Comparison of ENCODE assay signal across 8 cellular contexts in genomic region chr19:14556662-14557188, GRCh38. TPM values are rescaled to one million over a fixed set of nuclear protein-coding genes. Genes with fewer than 3 reads are reported as not detected.
DNase-seq lines count a peak whose midpoint lies in the region; ATAC-seq and TF ChIP-seq lines count a peak whose summit lies in the region.

No MANE protein-coding gene starts in this region.

- DNase-seq in NCI-H1417 (lab: John Stamatoyannopoulos, UW), result peak in 2 of 3 experiments; percentile 6 to 23
- no peak for DNase-seq in NCI-H1417 treated with DMSO at 0.1 percent for 48 hours (lab: John Stamatoyannopoulos, UW)
- DNase-seq in Karpas-422, result peak; percentile 92
- DNase-seq in T-helper 17 cell, result peak; percentile 59 to 69 (median 60)
- DNase-seq in amniotic stem cell (lab: John Stamatoyannopoulos, UW), result peak; percentile 60
- DNase-seq in left ventricle myocardium inferior, result peak; percentile 79
- DNase-seq in uterus, result peak; percentile 52 to 59

- H3K36me3 ChIP-seq in Karpas-422 (ENCODE audit: insufficient read depth, low read length), result no peaks in the 10 kb centered on the region
- H3K36me3 ChIP-seq in left ventricle myocardium inferior, result peaks cover 16% of the 10 kb centered on the region
- H3K36me3 ChIP-seq in rectal smooth muscle tissue (ENCODE audit: control insufficient read depth, insufficient read depth, low read length), result peaks cover 3% of the 10 kb centered on the region
- no peaks in the 10 kb centered on the region for H3K36me3 ChIP-seq in uterus

- ATAC-seq in T-helper 17 cell, result peak; percentile 85

- peaks cover 26% of the 10 kb centered on the region for H3K4me1 Mint-ChIP-seq in T-helper 17 cell

- TF ChIP-seq POLR2A in uterus (IDR thresholded peaks at IDR 0.05), result no peak

- no peaks in the 10 kb centered on the region for H3K36me3 Mint-ChIP-seq in T-helper 17 cell (ENCODE audit: low read depth)

- H3K27me3 ChIP-seq in Karpas-422 (ENCODE audit: low read length), result no peaks in the 10 kb centered on the region
- no peaks in the 10 kb centered on the region for H3K27me3 ChIP-seq in left ventricle myocardium inferior (ENCODE audit: low read depth)
- no peaks in the 10 kb centered on the region for H3K27me3 ChIP-seq in rectal smooth muscle tissue (ENCODE audit: control insufficient read depth, insufficient read depth, low read length)
- no peaks in the 10 kb centered on the region for H3K27me3 ChIP-seq in uterus

- H2AFZ ChIP-seq in Karpas-422 (ENCODE audit: low read length), result no peak overlapping the region

- TF ChIP-seq CTCF in left ventricle myocardium inferior (IDR thresholded peaks at IDR 0.05; ENCODE audit: borderline replicate concordance), result peak; percentile 97
- TF ChIP-seq CTCF in uterus (IDR thresholded peaks at IDR 0.05), result peak; percentile 78 to 91 (median 82)

- H3K9me3 ChIP-seq in Karpas-422 (ENCODE audit: low read length) (no peaks in the 10 kb centered on the region), T-helper 17 cell (ENCODE audit: control insufficient read depth, low read length, poor library complexity, severe bottlenecking) (no peaks in the 10 kb centered on the region), left ventricle myocardium inferior (replicated peaks) (no peaks in the 10 kb centered on the region), uterus (no peaks in the 10 kb centered on the region)

- H3K27ac Mint-ChIP-seq in T-helper 17 cell, result peak overlapping the region; percentile 83

- peak overlapping the region; percentile 77 for H3K4me3 Mint-ChIP-seq in T-helper 17 cell

- intact Hi-C loops in left ventricle myocardium inferior (cut with micrococcal nuclease) (no loop called here), uterus (cut with DNase I; ENCODE audit: low total_unique reads) (no loop called here)

- H3K9ac ChIP-seq in Karpas-422 (ENCODE audit: low read length), result peak overlapping the region; percentile 60
- H3K9ac ChIP-seq in rectal smooth muscle tissue (ENCODE audit: low read length), result no peak overlapping the region

- H3K4me2 ChIP-seq in Karpas-422 (ENCODE audit: low read depth, low read length, poor library complexity, severe bottlenecking), result peak overlapping the region; percentile 42

- peaks cover 54% of the 10 kb centered on the region for H3K79me2 ChIP-seq in Karpas-422 (ENCODE audit: low read length)

- H3K9me2 ChIP-seq in Karpas-422 (replicated peaks; ENCODE audit: insufficient read depth, low read length), result no peaks in the 10 kb centered on the region

- 0 out of 2 replicates have a peak, but pooled peaks cover 2% of the 10 kb centered on the region for H4K20me1 ChIP-seq in Karpas-422 (ENCODE audit: insufficient read depth, low read depth, low read length)

- H3K4me3 ChIP-seq in Karpas-422 (ENCODE audit: low read length) (no peak overlapping the region), left ventricle myocardium inferior (peak overlapping the region; percentile 40), rectal smooth muscle tissue (ENCODE audit: low read length) (peak overlapping the region; percentile 47), uterus (peak overlapping the region in 1 of 2 donors; percentile 16)

- peaks cover 37% of the 10 kb centered on the region for H3K4me1 ChIP-seq in Karpas-422 (ENCODE audit: low read length)
- peaks cover 76% of the 10 kb centered on the region for H3K4me1 ChIP-seq in left ventricle myocardium inferior
- no peaks in the 10 kb centered on the region for H3K4me1 ChIP-seq in rectal smooth muscle tissue (ENCODE audit: control insufficient read depth, insufficient read depth, low read length)
- peaks cover 0 to 11% of the 10 kb centered on the region in 2 donors for H3K4me1 ChIP-seq in uterus

- no peaks in the 10 kb centered on the region for H3K27me3 Mint-ChIP-seq in T-helper 17 cell

- H3K27ac ChIP-seq in Karpas-422 (ENCODE audit: low read length), result no peak overlapping the region
- H3K27ac ChIP-seq in left ventricle myocardium inferior (replicated peaks), result peak overlapping the region; percentile 72
- H3K27ac ChIP-seq in rectal smooth muscle tissue (ENCODE audit: low read depth, low read length), result no peak overlapping the region
- no peak overlapping the region for H3K27ac ChIP-seq in uterus

RNA-seq across cellular contexts. Expression of gene NDUFB7, which starts 15.1 kb away (rescaled TPM):
- 230 and 370 TPM in 2 replicates for total RNA-seq in Karpas-422 (2014; rRNA removed; shearing (Covaris generic); ENCODE audit: low replicate concordance)
- 10 to 100 TPM; 60.7 to 62.5 TPM for total RNA-seq in T-helper 17 cell
- total RNA-seq in left ventricle myocardium inferior, result 501 TPM
- total RNA-seq in uterus, result 100 to 1,000 TPM; 119 to 543 (median 221) TPM

RNA-seq across cellular contexts. Expression of gene CLEC17A, which starts 26.2 kb away (rescaled TPM):
- 7.4 and 17.6 TPM in 2 replicates for total RNA-seq in Karpas-422 (2014; rRNA removed; shearing (Covaris generic); ENCODE audit: low replicate concordance)
- 1 to 10 TPM in 1 of 2 donors, under 1 TPM in 1; 0.34 to 2.4 TPM for total RNA-seq in T-helper 17 cell
- total RNA-seq in left ventricle myocardium inferior, result not detected
- under 1 TPM in 1 of 4 donors, not detected in 3; 0.55 TPM for total RNA-seq in uterus

RNA-seq across cellular contexts. Expression of gene TECR, which starts 27.3 kb away (rescaled TPM):
- 45.1 and 81.4 TPM in 2 replicates for total RNA-seq in Karpas-422 (2014; rRNA removed; shearing (Covaris generic); ENCODE audit: low replicate concordance)
- total RNA-seq in T-helper 17 cell (100 to 1,000 TPM; 111 to 125 TPM), left ventricle myocardium inferior (69.3 TPM), uterus (10 to 100 TPM in 3 of 4 donors, 1 to 10 TPM in 1; 4.6 to 68.2 (median 33.9) TPM)

RNA-seq across cellular contexts. Expression of gene DNAJB1, which starts 38.5 kb away (rescaled TPM):
- 39.7 and 49.0 TPM in 2 replicates for total RNA-seq in Karpas-422 (2014; rRNA removed; shearing (Covaris generic); ENCODE audit: low replicate concordance)
- total RNA-seq in T-helper 17 cell (100 to 1,000 TPM; 483 to 558 TPM), left ventricle myocardium inferior (48.7 TPM), uterus (10 to 100 TPM; 10.2 to 66.9 (median 40.6) TPM)
